Comparison of ENCODE assay signal across 11 cellular contexts in genomic region chr10:132743196-132743924, GRCh38. TPM values are rescaled to one million over a fixed set of nuclear protein-coding genes. Genes with fewer than 3 reads are reported as not detected.
DNase-seq lines count a peak whose midpoint lies in the region; TF ChIP-seq lines count a peak whose summit lies in the region.
"Not testable (repeated sequence)": the region's sequence is repeated elsewhere in the genome, so short reads cannot be mapped to it uniquely, and the experiment has no call there.
"Had no signal": no experiment of that assay in that cellular context is flagged by ENCODE, and none has a peak within 500 bp of the region (broad histone marks: within the 10 kb centered on the region; RNA-seq: fewer than 3 reads in every experiment).

No MANE protein-coding gene starts in this region.

- CTCF ChIA-PET in AG04449 (lab: Yijun Ruan, JAX): not testable (repeated sequence)

- DNase-seq in AG04449 (ENCODE audit: low read depth, low spot score) (peak; percentile 26), GM03348 (ENCODE audit: low spot score) (peak; percentile 89), NCI-H226 (peak; percentile 57), astrocyte of the cerebellum (ENCODE audit: low read depth) (peak; percentile 49), epithelial cell of esophagus (ENCODE audit: low read depth) (peak; percentile 58), foreskin fibroblast (peak; percentile 79 to 92), retina (peak; percentile 67)

- 83 to 86% methylated on average over 21 to 23 of the region's 30 CpGs for WGBS in mesodermal cell (ENCODE audit: insufficient coverage in 2 of 2), 2 experiments

- H3K4me3 ChIP-seq in AG04449 (ENCODE audit: low read depth, low read length); astrocyte of the cerebellum (ENCODE audit: low read depth, low read length); epithelial cell of esophagus (ENCODE audit: low read length); foreskin fibroblast (ENCODE audit: low read depth in 1 of 2, low read length in 2 of 2); mesodermal cell (ENCODE audit: extremely low read depth, insufficient read depth, low read length, poor library complexity, severe bottlenecking): not testable (repeated sequence)

- H3K4me1 ChIP-seq in mesodermal cell (ENCODE audit: control insufficient read depth, insufficient read depth, low read length, poor library complexity, severe bottlenecking): peaks cover 36% of the 10 kb centered on the region

- not testable (repeated sequence) for H3K9me3 ChIP-seq in mesodermal cell (ENCODE audit: control insufficient read depth, low read length)

- TF ChIP-seq CTCF in AG04449 (IDR thresholded peaks at IDR 0.05; ENCODE audit: insufficient read depth, low read length, missing control alignments); astrocyte of the cerebellum (IDR thresholded peaks at IDR 0.05; ENCODE audit: low read depth, low read length, missing control alignments); epithelial cell of esophagus (IDR thresholded peaks at IDR 0.05; ENCODE audit: insufficient read depth, low read depth, low read length, missing control alignments); foreskin fibroblast (IDR thresholded peaks at IDR 0.05; ENCODE audit: low read depth, low read length): not testable (repeated sequence)

- in situ Hi-C loops in astrocyte of the cerebellum (cut with HindIII; ENCODE audit: low sequenced_read_pairs): not testable (repeated sequence)

- POLR2A ChIA-PET in AG04449 (lab: Yijun Ruan, JAX): not testable (repeated sequence)

- peak overlapping the region; percentile 58 for H3K27ac ChIP-seq in mesodermal cell (ENCODE audit: low read depth, low read length, severe bottlenecking)

- not testable (repeated sequence) for H3K36me3 ChIP-seq in mesodermal cell (ENCODE audit: control insufficient read depth, insufficient read depth, low read length)

RNA-seq across cellular contexts. Expression of gene NKX6-2, which starts 42.6 kb away (rescaled TPM):
- polyA plus RNA-seq in mesodermal cell (2013, experiment 1 of 2): not detected
- not detected for polyA plus RNA-seq in mesodermal cell (2013, experiment 2 of 2)
- polyA plus RNA-seq: IgD-negative memory B cell, neural cell, SK-N-SH had no signal

Comparison
In these comparisons a context has a peak if more than half of its experiments do, and no peak if none do; other contexts are left out.
1. DNase-seq: peak in every context shown above with its lines; median percentile 89 in GM03348; 86 in foreskin fibroblast; 67 in retina; 58 in epithelial cell of esophagus; 57 in NCI-H226; 49 in astrocyte of the cerebellum; 26 in AG04449.